Comparison of ENCODE assay signal across 20 cellular contexts in the genomic region with DNA sequence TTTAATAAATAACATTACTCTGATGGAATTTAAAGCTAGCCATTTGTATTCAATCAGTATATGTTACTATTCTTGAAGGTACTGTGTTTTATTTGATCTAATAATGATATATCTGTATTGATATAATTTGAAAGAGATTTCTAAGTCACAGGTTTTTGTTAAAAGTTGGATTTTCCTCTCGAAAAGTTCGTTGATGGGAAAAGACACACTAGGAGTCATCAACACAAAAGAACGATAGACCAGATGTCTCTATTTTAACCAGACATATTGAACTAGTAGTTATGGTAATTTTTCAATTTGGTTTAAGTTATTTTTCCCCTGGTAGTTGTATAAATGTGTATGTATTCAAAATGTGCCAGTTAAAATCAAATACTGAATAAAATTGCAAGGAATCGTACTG. TPM values are rescaled to one million over a fixed set of nuclear protein-coding genes. Genes with fewer than 3 reads are reported as not detected.
"Had no signal": no experiment of that assay in that cellular context is flagged by ENCODE, and none has a peak within 500 bp of the region (broad histone marks: within the 10 kb centered on the region; RNA-seq: fewer than 3 reads in every experiment).

No MANE protein-coding gene starts in this region.

- H3K27ac ChIP-seq: breast epithelium, left lung, uterus, VCaP had no signal

- DNase-seq: activated CD4-positive, alpha-beta T cell treated with anti-CD3 and anti-CD28 coated beads for 4 hours; activated CD4-positive, alpha-beta T cell treated with anti-CD3 and anti-CD28 coated beads, Interleukin-2, amount 50 U/mL, for 4 hours; activated naive CD4-positive, alpha-beta T cell; activated T-cell treated with anti-CD3 and anti-CD28 coated beads for 4 hours; activated T-cell treated with anti-CD3 and anti-CD28 coated beads, Interleukin-2, amount 50 U/mL, for 72 hours; central memory CD4-positive, alpha-beta T cell; left lung; naive thymus-derived CD4-positive, alpha-beta T cell; occipital lobe; stimulated activated CD4-positive, alpha-beta T cell treated with anti-CD3 and anti-CD28 coated beads, Interleukin-2, amount 100 ng/mL, for 48 hours; stimulated activated naive CD4-positive, alpha-beta T cell treated with Interleukin-2 at 50 U/mL for 16 hours; T-helper 1 cell; uterus had no signal

- H3K36me3 ChIP-seq: breast epithelium, gastroesophageal sphincter, left lung, right atrium auricular region, thoracic aorta, uterus had no signal

- H3K9me3 ChIP-seq: breast epithelium, gastroesophageal sphincter, left lung, right atrium auricular region, thoracic aorta, uterus had no signal

- H3K4me3 ChIP-seq: gastroesophageal sphincter, left lung had no signal

- H3K27me3 ChIP-seq: right atrium auricular region had no signal

- ATAC-seq: activated naive CD4-positive, alpha-beta T cell treated with anti-CD3 and anti-CD28 coated beads, Interleukin-2, amount 50 U/mL, for 72 hours; activated T-cell treated with anti-CD3 and anti-CD28 coated beads, Interleukin-2, amount 50 U/mL, for 72 hours; gastroesophageal sphincter; left lung; naive thymus-derived CD4-positive, alpha-beta T cell had no signal

- H3K4me1 ChIP-seq: breast epithelium, uterus had no signal

- FAIRE-seq: endometrium had no signal

RNA-seq across cellular contexts. Expression of a gene that starts 2.5 kb away (rescaled TPM):
- total RNA-seq: activated naive CD4-positive, alpha-beta T cell treated with anti-CD3 and anti-CD28 coated beads, Interleukin-2, amount 50 U/mL, for 72 hours; activated T-cell treated with anti-CD3 and anti-CD28 coated beads, Interleukin-2, amount 50 U/mL, for 72 hours; naive thymus-derived CD4-positive, alpha-beta T cell had no signal
